ENCODE assay signal across 9 cellular contexts in the genomic region with DNA sequence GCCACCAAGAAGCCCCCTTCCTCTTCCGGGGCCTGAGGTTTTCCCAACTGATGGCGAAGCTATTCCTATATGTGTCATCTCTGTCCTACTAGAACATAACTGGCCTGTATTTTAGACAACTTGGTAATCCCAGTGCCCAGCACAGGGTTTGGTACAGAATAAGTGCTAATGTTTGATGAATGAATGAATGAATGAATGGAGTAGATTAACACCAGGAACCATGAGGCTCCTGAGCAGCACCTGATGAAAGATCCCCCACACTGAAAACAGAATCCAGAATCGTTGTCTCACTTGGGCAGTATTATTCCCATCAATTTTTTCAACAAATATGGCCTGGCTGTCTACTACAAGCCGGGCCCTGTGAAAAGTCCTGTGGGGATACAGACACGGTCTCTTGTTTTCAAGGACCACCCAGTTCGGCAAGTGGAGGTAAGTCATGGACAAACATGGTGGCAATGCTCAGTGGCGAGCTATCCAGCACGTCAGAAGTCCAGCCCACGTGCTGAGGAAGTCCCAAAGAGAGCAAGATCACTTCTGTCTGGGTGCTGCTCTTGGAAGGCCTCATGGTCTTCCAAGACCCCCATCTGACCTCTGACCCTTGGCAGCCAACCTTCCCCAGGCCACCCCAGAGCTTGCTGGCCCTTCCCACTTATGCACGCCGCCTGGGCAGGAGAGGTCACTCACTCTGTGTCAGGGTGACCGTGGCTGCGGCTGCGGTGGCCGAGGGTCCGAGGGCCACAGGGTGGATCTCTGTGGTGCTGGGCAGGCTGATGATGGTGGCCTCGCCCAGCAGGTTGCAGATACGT. TPM values are rescaled to one million over a fixed set of nuclear protein-coding genes. Genes with fewer than 3 reads are reported as not detected.
DNase-seq lines count a peak whose midpoint lies in the region; ATAC-seq, FAIRE-seq and TF ChIP-seq lines count a peak whose summit lies in the region.
"Had no signal": no experiment of that assay in that cellular context is flagged by ENCODE, and none has a peak within 500 bp of the region (broad histone marks: within the 10 kb centered on the region; RNA-seq: fewer than 3 reads in every experiment).

No MANE protein-coding gene starts in this region.

- H3K79me2 ChIP-seq in DND-41 (ENCODE audit: insufficient read depth, low read length) = peaks cover 51% of the 10 kb centered on the region
- H3K79me2 ChIP-seq in OCI-LY3 (ENCODE audit: low read length) = peaks cover 43% of the 10 kb centered on the region

- no peak for DNase-seq in DND-41
- no peak for DNase-seq in fibroblast of the aortic adventitia (ENCODE audit: low read depth)
- peak in 4 of 6 donors; percentile 50 to 68 (median 62) for DNase-seq in pancreas
- no peak for DNase-seq in DMS153 (lab: John Stamatoyannopoulos, UW)
- no peak for DNase-seq in inferior parietal cortex (ENCODE audit: extremely low spot score)
- no peak for DNase-seq in NCI-H1436 (lab: John Stamatoyannopoulos, UW)
- DNase-seq: NCI-H446 had no signal

- FAIRE-seq in pancreas (lab: Jason Lieb, UNC) = no peak

- H3K9ac ChIP-seq in DND-41 (ENCODE audit: low read depth, low read length) = peak overlapping the region; percentile 74
- H3K9ac ChIP-seq in OCI-LY3 (ENCODE audit: low read length) = peak overlapping the region; percentile 89

- intact Hi-C loops in pancreas (cut with DNase I) = no loop called here

- H3K4me3 ChIP-seq in DND-41 (ENCODE audit: low read depth in 1 of 2, low read length in 2 of 2) (peak overlapping the region; percentile 39 to 80; a peak in 3 of 4 replicates), OCI-LY3 (ENCODE audit: low read length) (peak overlapping the region; percentile 90), fibroblast of the aortic adventitia (ENCODE audit: low read depth, low read length) (peak overlapping the region; percentile 71), pancreas (peak overlapping the region; percentile 12 to 96 (median 27))

- H2AFZ ChIP-seq in DND-41 (ENCODE audit: low read depth, low read length) (peak overlapping the region; percentile 77; the same call in 1 of the 2 replicates), OCI-LY3 (ENCODE audit: low read depth, low read length) (no peak overlapping the region)

- TF ChIP-seq CTCF in DND-41 (IDR thresholded peaks at IDR 0.05; ENCODE audit: borderline replicate concordance, extremely low read depth, low read length, poor library complexity, severe bottlenecking) = no peak
- no peak for TF ChIP-seq CTCF in OCI-LY3 (IDR thresholded peaks at IDR 0.05; ENCODE audit: low read depth, low read length)
- TF ChIP-seq CTCF in fibroblast of the aortic adventitia (IDR thresholded peaks at IDR 0.05; ENCODE audit: insufficient read depth, low read length) = no peak
- TF ChIP-seq CTCF in pancreas (IDR thresholded peaks at IDR 0.05) = no peak

- ATAC-seq in DND-41 (ENCODE audit: insufficient read depth, low read depth) = no peak
- ATAC-seq in pancreas = no peak
- no peak for ATAC-seq in HG02678 (IDR thresholded peaks at IDR 0.05; ENCODE audit: unreplicated experiment)

- H4K20me1 ChIP-seq in DND-41 (ENCODE audit: insufficient read depth, low read length) (0 out of 2 replicates have a peak, but pooled peaks cover 4% of the 10 kb centered on the region), OCI-LY3 (ENCODE audit: insufficient read depth, low read length) (no peaks in the 10 kb centered on the region)

- H3K27me3 ChIP-seq in DND-41 (ENCODE audit: insufficient read depth, low read length, poor library complexity) (no peaks in the 10 kb centered on the region), OCI-LY3 (ENCODE audit: low read depth, low read length) (no peaks in the 10 kb centered on the region), pancreas (no peaks in the 10 kb centered on the region)

- H3K4me2 ChIP-seq in DND-41 (ENCODE audit: insufficient read depth, low read length) = peak overlapping the region; percentile 100
- H3K4me2 ChIP-seq in OCI-LY3 (ENCODE audit: low read length) = peak overlapping the region; percentile 92

- H3K9me3 ChIP-seq in DND-41 (ENCODE audit: insufficient read depth, low read length, severe bottlenecking) (no peaks in the 10 kb centered on the region), OCI-LY3 (ENCODE audit: insufficient read depth, low read length) (no peaks in the 10 kb centered on the region), pancreas (no peaks in the 10 kb centered on the region)

- WGBS in pancreas, 2 donors = 91 to 92% methylated on average over 18 of the region's 18 CpGs

- H3K4me1 ChIP-seq in DND-41 (ENCODE audit: insufficient read depth, low read length) (peaks cover 47% of the 10 kb centered on the region), OCI-LY3 (ENCODE audit: low read length) (peaks cover 27% of the 10 kb centered on the region), pancreas (peaks cover 10 to 22% (median 13%) of the 10 kb centered on the region in 3 donors)

- H3K27ac ChIP-seq in DND-41 (ENCODE audit: low read length) (peak overlapping the region; percentile 86), OCI-LY3 (ENCODE audit: low read length) (peak overlapping the region; percentile 69), pancreas (no peak overlapping the region)

- H3K36me3 ChIP-seq in DND-41 (ENCODE audit: insufficient read depth, low read length) = peaks cover 24% of the 10 kb centered on the region
- no peaks in the 10 kb centered on the region for H3K36me3 ChIP-seq in OCI-LY3 (replicated peaks; ENCODE audit: low read depth, low read length)
- peaks cover 0 to 6% (median 0%) of the 10 kb centered on the region in 3 donors for H3K36me3 ChIP-seq in pancreas

RNA-seq across cellular contexts. Expression of a gene that starts 1.0 kb away (rescaled TPM):
- total RNA-seq in fibroblast of the aortic adventitia (ENCODE audit: low replicate concordance) (6.0 and 7.5 TPM in 2 replicates), pancreas (1 to 10 TPM; 3.0 to 6.2 (median 3.8) TPM)
- polyA plus RNA-seq in pancreas = 1 to 10 TPM; 6.4 to 6.8 TPM

RNA-seq across cellular contexts. Expression of a gene that starts 1.9 kb away (rescaled TPM):
- total RNA-seq in fibroblast of the aortic adventitia (ENCODE audit: low replicate concordance) (15.2 and 20.2 TPM in 2 replicates), pancreas (100 to 1,000 TPM in 1 of 6 donors, 10 to 100 TPM in 3, 1 to 10 TPM in 2; 6.8 to 134 (median 12.6) TPM)
- polyA plus RNA-seq in pancreas = 10 to 100 TPM; 73.6 to 82.8 TPM

Comparison
In these comparisons a context has a peak if more than half of its experiments do, and no peak if none do; other contexts are left out.
1. DNase-seq: peak in pancreas (4 of 6); none in DND-41 (single experiment), fibroblast of the aortic adventitia (single experiment), DMS153 (single experiment), inferior parietal cortex (single experiment) and NCI-H1436 (single experiment).
2. H3K27ac ChIP-seq: peak in DND-41 (single experiment) and OCI-LY3 (single experiment); none in pancreas (0 of 4).
3. H3K4me3 ChIP-seq: peak in every context shown above with its lines; median percentile 90 in OCI-LY3; 71 in fibroblast of the aortic adventitia; 60 in DND-41; 27 in pancreas.